1 cellular context compared by ENCODE assay signal in genomic region chr21:46184625-46185555, GRCh38.
TF ChIP-seq lines count a peak whose summit lies in the region.

No MANE protein-coding gene starts in this region.

TF ChIP-seq in IMR-90, 13 proteins besides CTCF, POLR2A, EP300 and RAD21 (continued from another document):
- TF ChIP-seq MAZ (IDR thresholded peaks at IDR 0.05; ENCODE audit: borderline replicate concordance, low read depth, low read length): peak; percentile 48; the same call in 1 of the 2 replicates
TF ChIP-seq in IMR-90: peak in this region for 3.
